In genomic region chr3:78911394-78911793, GRCh38 we compare ENCODE assay signal across 30 cellular contexts.
"Had no signal": no experiment of that assay in that cellular context is flagged by ENCODE, and none has a peak within 500 bp of the region (broad histone marks: within the 10 kb centered on the region; RNA-seq: fewer than 3 reads in every experiment).

No MANE protein-coding gene starts in this region.

- H3K36me3 ChIP-seq: gastrocnemius medialis, heart left ventricle, left lung, prostate gland, right atrium auricular region, suprapubic skin, transverse colon, upper lobe of right lung, uterus had no signal

- H3K4me3 ChIP-seq: gastrocnemius medialis, heart left ventricle, hepatocyte, left lung, mucosa of descending colon, prostate gland, right atrium auricular region, smooth muscle cell, suprapubic skin, transverse colon, upper lobe of right lung, uterus had no signal

- ATAC-seq: esophagus mucosa; gastrocnemius medialis; heart left ventricle; left cardiac atrium; left lung; mucosa of descending colon; natural killer cell treated with Interleukin-12 subunit alpha and Interleukin-12 subunit beta and Interleukin-15 and Interleukin-18, amount 100 ng/mL, for 72 hours; sciatic nerve; stimulated activated naive CD8-positive, alpha-beta T cell treated with anti-CD3 and anti-CD28 coated beads, Interleukin-15, amount 100 ng/mL, for 72 hours; upper lobe of right lung had no signal

- H2AFZ ChIP-seq: hepatocyte had no signal

- H3K27ac ChIP-seq: epithelial cell of prostate, gastrocnemius medialis, heart left ventricle, hepatocyte, left lung, prostate gland, right atrium auricular region, suprapubic skin, transverse colon, upper lobe of right lung, uterus had no signal

- H3K27me3 ChIP-seq: gastrocnemius medialis, heart left ventricle, hepatocyte, left lung, right atrium auricular region, suprapubic skin, transverse colon, upper lobe of right lung, uterus had no signal

- H3K9me3 ChIP-seq: gastrocnemius medialis, heart left ventricle, left lung, mucosa of descending colon, prostate gland, right atrium auricular region, suprapubic skin, transverse colon, upper lobe of right lung, uterus had no signal

- FAIRE-seq: kidney had no signal

- H3K4me2 ChIP-seq: hepatocyte, smooth muscle cell had no signal

- DNase-seq: effector CD8-positive, alpha-beta T cell; endodermal cell; foreskin fibroblast; gastrocnemius medialis; heart left ventricle; kidney; left cardiac atrium; left lung; mesenchymal stem cell; mucosa of descending colon; naive B cell; nucleus accumbens; stimulated activated CD4-positive, alpha-beta T cell treated with anti-CD3 and anti-CD28 coated beads, Interleukin-12 subunit alpha, Interleukin-12 subunit beta, amount 100 ng/mL, for 4 hours; stimulated activated CD4-positive, alpha-beta T cell treated with anti-CD3 and anti-CD28 coated beads, Interleukin-1b, Interleukin-23, amount 100 ng/mL, for 48 hours; stimulated activated CD4-positive, alpha-beta T cell treated with anti-CD3 and anti-CD28 coated beads, Interleukin-4, amount 100 ng/mL, for 1 hour; stimulated activated CD8-positive, alpha-beta memory T cell treated with anti-CD3 and anti-CD28 coated beads, Interleukin-4, amount 100 ng/mL, for 48 hours; stimulated activated naive CD4-positive, alpha-beta T cell; stimulated activated naive CD8-positive, alpha-beta T cell treated with anti-CD3 and anti-CD28 coated beads, Interleukin-15, amount 100 ng/mL, for 72 hours; transverse colon; upper lobe of right lung; uterus had no signal

- H3K4me1 ChIP-seq: gastrocnemius medialis, heart left ventricle, left lung, prostate gland, right atrium auricular region, suprapubic skin, transverse colon, upper lobe of right lung, uterus had no signal
